Comparison of ENCODE assay signal across 16 cellular contexts in genomic region chr11:46336781-46337180, GRCh38. TPM values are rescaled to one million over a fixed set of nuclear protein-coding genes. Genes with fewer than 3 reads are reported as not detected.
DNase-seq lines count a peak whose midpoint lies in the region; FAIRE-seq and TF ChIP-seq lines count a peak whose summit lies in the region.
"Had no signal": no experiment of that assay in that cellular context is flagged by ENCODE, and none has a peak within 500 bp of the region (broad histone marks: within the 10 kb centered on the region; RNA-seq: fewer than 3 reads in every experiment).

No MANE protein-coding gene starts in this region.

- intact Hi-C loops in activated CD4-positive, alpha-beta T cell treated with anti-CD3 and anti-CD28 coated beads, Interleukin-2, amount 10 ng/mL, durations not matched to agents 24 days and 14 days (cut with micrococcal nuclease), result no loop called here
- intact Hi-C loops in ascending aorta (cut with DNase I) (no loop called here), tibial artery (cut with DNase I; ENCODE audit: low total_unique reads) (no loop called here)

- H3K36me3 ChIP-seq in bronchial epithelial cell (ENCODE audit: control insufficient read depth, insufficient read depth, low read length) (no peaks in the 10 kb centered on the region), osteoblast (ENCODE audit: insufficient read depth, low read length) (no peaks in the 10 kb centered on the region), ascending aorta (no peaks in the 10 kb centered on the region), tibial artery (no peaks in the 10 kb centered on the region)
- H3K36me3 ChIP-seq: upper lobe of left lung had no signal

- no peak overlapping the region for H3K4me2 ChIP-seq in osteoblast (ENCODE audit: insufficient read depth, low read length)
- H3K4me2 ChIP-seq: A549 had no signal

- no peaks in the 10 kb centered on the region for H3K9me3 Mint-ChIP-seq in activated CD4-positive, alpha-beta T cell treated with anti-CD3 and anti-CD28 coated beads, Interleukin-2, amount 10 ng/mL, durations not matched to agents 24 days and 14 days
- H3K9me3 Mint-ChIP-seq: endodermal cell had no signal

- peak; percentile 68 for DNase-seq in activated CD4-positive, alpha-beta T cell treated with anti-CD3 and anti-CD28 coated beads, Interleukin-2, amount 10 ng/mL, durations not matched to agents 24 days and 14 days
- DNase-seq in activated CD4-positive, alpha-beta T cell treated with anti-CD3 and anti-CD28 coated beads, Interleukin-2, amount 50 U/mL, for 4 hours, result no peak
- DNase-seq in NOMO-1 treated with dmso at 0.1 percent for 144 hours (lab: John Stamatoyannopoulos, UW; ENCODE audit: unreplicated experiment) (peak; percentile 95), bronchial epithelial cell (ENCODE audit: low read depth) (no peak), osteoblast (ENCODE audit: insufficient read length, low spot score, missing footprints) (peak; percentile 57), ascending aorta (ENCODE audit: low spot score in 2 of 2) (no peak), T-helper 1 cell (no peak), tibial artery (no peak)
- DNase-seq: activated T-cell treated with anti-CD3 and anti-CD28 coated beads for 4 hours, aorta, endodermal cell, NCI-H2081 treated with DMSO at 0.1 percent for 48 hours had no signal

- H3K4me3 ChIP-seq in bronchial epithelial cell (ENCODE audit: low read depth, low read length), result no peak overlapping the region
- no peak overlapping the region for H3K4me3 ChIP-seq in osteoblast (ENCODE audit: insufficient read depth, low read length)
- no peak overlapping the region for H3K4me3 ChIP-seq in ascending aorta
- H3K4me3 ChIP-seq in tibial artery, result no peak overlapping the region
- H3K4me3 ChIP-seq: A549, upper lobe of left lung had no signal

- no peaks in the 10 kb centered on the region for H3K79me2 ChIP-seq in osteoblast (ENCODE audit: insufficient read depth, low read length)

- no peak overlapping the region for H3K27ac Mint-ChIP-seq in activated CD4-positive, alpha-beta T cell treated with anti-CD3 and anti-CD28 coated beads, Interleukin-2, amount 10 ng/mL, durations not matched to agents 24 days and 14 days
- H3K27ac Mint-ChIP-seq: endodermal cell, IgD-negative memory B cell had no signal

- H3K27ac ChIP-seq in osteoblast (ENCODE audit: low read depth, low read length) (no peak overlapping the region), ascending aorta (no peak overlapping the region), tibial artery (no peak overlapping the region)
- H3K27ac ChIP-seq: A549 had no signal

- peaks cover 26% of the 10 kb centered on the region for H3K27me3 Mint-ChIP-seq in activated CD4-positive, alpha-beta T cell treated with anti-CD3 and anti-CD28 coated beads, Interleukin-2, amount 10 ng/mL, durations not matched to agents 24 days and 14 days

- TF ChIP-seq CTCF in bronchial epithelial cell (IDR thresholded peaks at IDR 0.05; ENCODE audit: insufficient read depth, low read length, severe bottlenecking), result no peak
- TF ChIP-seq CTCF in osteoblast (IDR thresholded peaks at IDR 0.05; ENCODE audit: extremely low read depth, low read depth, low read length), result no peak
- no peak for TF ChIP-seq CTCF in ascending aorta (IDR thresholded peaks at IDR 0.05)
- no peak for TF ChIP-seq CTCF in tibial artery (IDR thresholded peaks at IDR 0.05)

- no peaks in the 10 kb centered on the region for H3K36me3 Mint-ChIP-seq in activated CD4-positive, alpha-beta T cell treated with anti-CD3 and anti-CD28 coated beads, Interleukin-2, amount 10 ng/mL, durations not matched to agents 24 days and 14 days (ENCODE audit: low read depth)
- H3K36me3 Mint-ChIP-seq: IgD-negative memory B cell had no signal

- H3K27me3 ChIP-seq in bronchial epithelial cell (ENCODE audit: control insufficient read depth, insufficient read depth, low read length) (peaks cover 13% of the 10 kb centered on the region), osteoblast (ENCODE audit: insufficient read depth, low read length) (peaks cover 39% of the 10 kb centered on the region), ascending aorta (peaks cover 10% of the 10 kb centered on the region), tibial artery (peaks cover 0 to 56% of the 10 kb centered on the region in 2 donors)

- H3K4me1 Mint-ChIP-seq in activated CD4-positive, alpha-beta T cell treated with anti-CD3 and anti-CD28 coated beads, Interleukin-2, amount 10 ng/mL, durations not matched to agents 24 days and 14 days, result peaks cover 32% of the 10 kb centered on the region

- no peaks in the 10 kb centered on the region for H3K9me3 ChIP-seq in osteoblast (ENCODE audit: low read depth, low read length)
- H3K9me3 ChIP-seq in ascending aorta, result no peaks in the 10 kb centered on the region
- no peaks in the 10 kb centered on the region for H3K9me3 ChIP-seq in tibial artery
- H3K9me3 ChIP-seq: A549, upper lobe of left lung had no signal

- H2AFZ ChIP-seq in osteoblast (ENCODE audit: low read length), result no peak overlapping the region

- H4K20me1 ChIP-seq in osteoblast (ENCODE audit: insufficient read depth, low read length), result no peaks in the 10 kb centered on the region

- H3K4me3 Mint-ChIP-seq in activated CD4-positive, alpha-beta T cell treated with anti-CD3 and anti-CD28 coated beads, Interleukin-2, amount 10 ng/mL, durations not matched to agents 24 days and 14 days, result no peak overlapping the region
- H3K4me3 Mint-ChIP-seq: endodermal cell, IgD-negative memory B cell had no signal

- H3K4me1 ChIP-seq in osteoblast (ENCODE audit: insufficient read depth, low read length) (peaks cover 2% of the 10 kb centered on the region), ascending aorta (peaks cover 7 to 8% of the 10 kb centered on the region in 2 donors), tibial artery (peaks cover 0 to 28% (median 18%) of the 10 kb centered on the region in 4 donors)

- FAIRE-seq in bronchial epithelial cell (lab: Jason Lieb, UNC), result peak; percentile 52
- FAIRE-seq: A549, GM12892 had no signal

RNA-seq across cellular contexts. Expression of gene DGKZ, which starts 10.5 kb away (rescaled TPM):
- 87.4 and 94.7 TPM in 2 replicates for total RNA-seq in activated CD4-positive, alpha-beta T cell treated with anti-CD3 and anti-CD28 coated beads, Interleukin-2, amount 10 ng/mL, durations not matched to agents 24 days and 14 days
- total RNA-seq in bronchial epithelial cell (30.5 and 35.2 TPM in 2 replicates), osteoblast (47.1 and 52.5 TPM in 2 replicates), ascending aorta (123 TPM)

RNA-seq across cellular contexts. Expression of gene MDK, which starts 44.7 kb away (rescaled TPM):
- total RNA-seq in activated CD4-positive, alpha-beta T cell treated with anti-CD3 and anti-CD28 coated beads, Interleukin-2, amount 10 ng/mL, durations not matched to agents 24 days and 14 days, result 5.4 and 7.1 TPM in 2 replicates
- 10.2 and 11.6 TPM in 2 replicates for total RNA-seq in bronchial epithelial cell
- 27.5 and 27.7 TPM in 2 replicates for total RNA-seq in osteoblast
- 93.3 TPM for total RNA-seq in ascending aorta

RNA-seq across cellular contexts. Expression of gene CHRM4, which starts 54.8 kb away (rescaled TPM):
- 0.80 and 0.84 TPM in 2 replicates for total RNA-seq in activated CD4-positive, alpha-beta T cell treated with anti-CD3 and anti-CD28 coated beads, Interleukin-2, amount 10 ng/mL, durations not matched to agents 24 days and 14 days
- not detected in 2 replicates for total RNA-seq in bronchial epithelial cell
- 0.29 and 0.36 TPM in 2 replicates for total RNA-seq in osteoblast
- total RNA-seq in ascending aorta, result not detected

RNA-seq across cellular contexts. Expression of gene CREB3L1, which starts 59.3 kb away (rescaled TPM):
- 0.09 and 0.17 TPM in 2 replicates for total RNA-seq in activated CD4-positive, alpha-beta T cell treated with anti-CD3 and anti-CD28 coated beads, Interleukin-2, amount 10 ng/mL, durations not matched to agents 24 days and 14 days
- total RNA-seq in bronchial epithelial cell (0.13 and 0.53 TPM in 2 replicates), osteoblast (30.1 and 33.3 TPM in 2 replicates), ascending aorta (11.4 TPM)

Comparison
In these comparisons a context has a peak if more than half of its experiments do, and no peak if none do; other contexts are left out.
1. DNase-seq: peak in activated CD4-positive, alpha-beta T cell treated with anti-CD3 and anti-CD28 coated beads, Interleukin-2, amount 10 ng/mL, durations not matched to agents 24 days and 14 days (single experiment), NOMO-1 treated with dmso at 0.1 percent for 144 hours (single experiment) and osteoblast (single experiment); none in activated CD4-positive, alpha-beta T cell treated with anti-CD3 and anti-CD28 coated beads, Interleukin-2, amount 50 U/mL, for 4 hours (0 of 2), bronchial epithelial cell (single experiment), ascending aorta (0 of 2), T-helper 1 cell (0 of 5) and tibial artery (0 of 2).